Comparison of ENCODE assay signal across 8 cellular contexts in the genomic region with DNA sequence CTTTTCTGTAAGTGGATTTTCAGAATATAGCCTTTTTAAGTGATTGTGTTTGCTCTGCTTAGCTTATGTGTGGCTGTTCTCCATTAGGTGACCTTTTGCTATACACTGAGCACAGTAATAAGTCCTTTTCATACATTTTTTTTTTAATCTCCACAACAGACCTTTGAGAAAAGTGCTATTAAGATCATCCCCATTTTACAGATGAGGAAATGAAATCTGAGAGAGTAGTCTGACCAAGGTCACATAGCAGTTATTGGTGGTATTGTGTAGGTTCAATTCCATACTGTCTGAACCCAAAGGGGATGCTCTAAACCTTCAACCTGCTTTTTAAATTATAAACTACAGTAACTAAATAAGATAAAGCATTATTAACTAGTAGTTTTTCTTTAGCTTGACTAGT. TPM values are rescaled to one million over a fixed set of nuclear protein-coding genes. Genes with fewer than 3 reads are reported as not detected.
A peak's percentile ranks its signal among the peaks of the same experiment; 100 is the strongest.
DNase-seq lines count a peak whose midpoint lies in the region; ATAC-seq and TF ChIP-seq lines count a peak whose summit lies in the region.

No MANE protein-coding gene starts in this region.

- peaks cover 0 to 20% (median 0%) of the 10 kb centered on the region in 9 donors for H3K36me3 ChIP-seq in heart right ventricle
- no peaks in the 10 kb centered on the region for H3K36me3 ChIP-seq in right atrium auricular region
- H3K36me3 ChIP-seq in vagina: no peaks in the 10 kb centered on the region
- H3K36me3 ChIP-seq in upper lobe of left lung: peaks cover 0 to 6% (median 0%) of the 10 kb centered on the region in 4 donors

- H3K27me3 Mint-ChIP-seq in memory B cell: no peaks in the 10 kb centered on the region

- H3K27me3 ChIP-seq in heart right ventricle (no peaks in the 10 kb centered on the region), right atrium auricular region (no peaks in the 10 kb centered on the region), vagina (no peaks in the 10 kb centered on the region), upper lobe of left lung (no peaks in the 10 kb centered on the region)

- ATAC-seq in heart right ventricle (no peak), memory B cell (ENCODE audit: low read depth) (no peak), upper lobe of left lung (ENCODE audit: low FRiP score in 2 of 2) (no peak), HG02970 (IDR thresholded peaks at IDR 0.05; ENCODE audit: low FRiP score, unreplicated experiment) (no peak)

- in situ Hi-C loops in astrocyte of the cerebellum (cut with HindIII; ENCODE audit: low sequenced_read_pairs): no loop called here

- H3K27ac ChIP-seq in heart right ventricle (peak overlapping the region in 6 of 10 donors; percentile 93 to 100 (median 99)), right atrium auricular region (peak overlapping the region in 1 of 2 donors; percentile 99), vagina (peak overlapping the region; percentile 100), upper lobe of left lung (peak overlapping the region in 1 of 4 donors; percentile 100)

- H3K4me1 ChIP-seq in heart right ventricle: peaks cover 2 to 65% (median 55%) of the 10 kb centered on the region in 9 donors
- H3K4me1 ChIP-seq in right atrium auricular region: peaks cover 0 to 49% of the 10 kb centered on the region in 2 donors
- H3K4me1 ChIP-seq in vagina: peaks cover 58% of the 10 kb centered on the region
- H3K4me1 ChIP-seq in upper lobe of left lung: peaks cover 37 to 53% (median 42%) of the 10 kb centered on the region in 4 donors

- peak overlapping the region; percentile 99 for H3K4me3 Mint-ChIP-seq in memory B cell

- H3K4me3 ChIP-seq in heart right ventricle (peak overlapping the region in 9 of 10 donors; percentile 77 to 99 (median 96)), right atrium auricular region (no peak overlapping the region), astrocyte of the cerebellum (ENCODE audit: low read depth, low read length) (peak overlapping the region; percentile 100), vagina (peak overlapping the region; percentile 88 to 94), upper lobe of left lung (peak overlapping the region in 2 of 4 donors; percentile 67 to 87)

- no peak for TF ChIP-seq CTCF in heart right ventricle (IDR thresholded peaks at IDR 0.05)
- TF ChIP-seq CTCF in right atrium auricular region (IDR thresholded peaks at IDR 0.05): no peak
- no peak for TF ChIP-seq CTCF in astrocyte of the cerebellum (IDR thresholded peaks at IDR 0.05; ENCODE audit: low read depth, low read length, missing control alignments)
- TF ChIP-seq CTCF in vagina (IDR thresholded peaks at IDR 0.05): no peak
- no peak for TF ChIP-seq CTCF in upper lobe of left lung (IDR thresholded peaks at IDR 0.05)

- H3K27ac Mint-ChIP-seq in memory B cell: peak overlapping the region; percentile 100

- no peak for TF ChIP-seq POLR2A in vagina (IDR thresholded peaks at IDR 0.05)
- no peak for TF ChIP-seq POLR2A in upper lobe of left lung (IDR thresholded peaks at IDR 0.05)

- no peaks in the 10 kb centered on the region for H3K9me3 Mint-ChIP-seq in memory B cell

- peaks cover 13% of the 10 kb centered on the region for H3K36me3 Mint-ChIP-seq in memory B cell

- H3K9me3 ChIP-seq in heart right ventricle (no peaks in the 10 kb centered on the region), right atrium auricular region (no peaks in the 10 kb centered on the region), vagina (no peaks in the 10 kb centered on the region), upper lobe of left lung (no peaks in the 10 kb centered on the region)

- TF ChIP-seq EP300 in upper lobe of left lung (IDR thresholded peaks at IDR 0.05): no peak

- no peak for DNase-seq in heart right ventricle
- DNase-seq in right atrium auricular region (ENCODE audit: low spot score): no peak
- DNase-seq in astrocyte of the cerebellum (ENCODE audit: low read depth): no peak
- no peak for DNase-seq in memory B cell (ENCODE audit: low spot score in 2 of 2)
- DNase-seq in vagina (ENCODE audit: extremely low spot score in 2 of 2): no peak
- no peak for DNase-seq in upper lobe of left lung
- DNase-seq in SKM-1 treated with dmso at 0.1 percent for 144 hours (lab: John Stamatoyannopoulos, UW; ENCODE audit: unreplicated experiment): no peak

- H3K4me1 Mint-ChIP-seq in memory B cell: peaks cover 41% of the 10 kb centered on the region

- intact Hi-C loops in heart right ventricle (cut with DNase I): loop anchor here in 2 of 10 donors (5.0 to 10.0 kb wide), 2 partner anchors 172 to 295 kb away; a partner anchor contains a TSS
- intact Hi-C loops in vagina (cut with DNase I): no loop called here

RNA-seq across cellular contexts. Expression of a gene that starts 1.7 kb away (rescaled TPM):
- total RNA-seq in heart right ventricle (10 to 100 TPM; 47.6 to 77.2 (median 60.0) TPM), right atrium auricular region (10 to 100 TPM; 45.2 to 49.4 TPM), vagina (86.4 TPM), upper lobe of left lung (100 to 1,000 TPM in 4 of 6 donors, 10 to 100 TPM in 2; 92.8 to 131 (median 112) TPM)
- polyA plus RNA-seq in heart right ventricle: 10 to 100 TPM; 15.1 to 46.8 TPM

Comparison
In these comparisons a context has a peak if more than half of its experiments do, and no peak if none do; other contexts are left out.
1. H3K4me3 ChIP-seq: peak in heart right ventricle (9 of 10), astrocyte of the cerebellum (single experiment) and vagina (2 of 2); none in right atrium auricular region (0 of 2).